Comparison of ENCODE assay signal across 17 cellular contexts in the genomic region with DNA sequence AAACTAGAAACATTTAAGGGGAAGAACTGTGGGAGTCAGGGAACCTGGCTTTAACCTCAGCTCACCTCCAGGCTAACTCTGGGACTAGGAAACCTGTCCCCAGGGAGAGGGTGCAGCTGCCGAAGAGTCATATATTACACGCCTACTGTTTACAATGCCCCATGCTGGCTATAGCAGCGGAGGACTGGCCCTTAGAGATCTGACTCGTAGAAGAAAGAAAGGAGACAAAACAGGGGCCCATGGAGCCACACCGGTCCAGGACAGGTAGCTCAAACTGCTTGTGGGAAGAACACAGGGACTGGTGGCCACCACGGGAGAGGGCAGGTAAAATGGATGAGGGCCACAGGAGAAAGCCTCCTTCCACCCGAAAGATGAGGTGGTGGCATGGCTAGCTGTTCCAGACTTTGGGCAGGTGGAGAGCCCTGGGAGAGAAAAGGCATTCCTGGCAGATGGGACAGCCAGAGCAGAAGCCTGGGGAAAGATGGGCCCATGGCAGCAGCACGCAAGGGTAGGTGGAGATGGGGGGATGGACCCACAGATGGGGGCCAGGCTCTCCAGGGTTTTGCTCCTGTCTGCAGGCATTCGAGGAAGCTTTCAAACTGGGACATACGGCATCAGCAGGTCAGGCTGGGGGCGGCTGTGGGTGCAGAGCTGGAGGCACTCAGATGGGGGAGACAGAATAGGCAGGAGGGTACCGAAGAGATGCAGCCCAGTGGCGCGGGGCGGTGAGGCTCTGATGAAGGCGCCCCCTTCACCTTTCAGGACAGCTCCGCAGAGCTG.
"Had no signal": no experiment of that assay in that cellular context is flagged by ENCODE, and none has a peak within 500 bp of the region (broad histone marks: within the 10 kb centered on the region; RNA-seq: fewer than 3 reads in every experiment).

No MANE protein-coding gene starts in this region.

- H3K4me1 Mint-ChIP-seq: activated B cell treated with CpG ODN at 0.5 μM for 24 hours had no signal

- H3K27me3 Mint-ChIP-seq: activated B cell treated with CpG ODN at 0.5 μM for 24 hours had no signal

- H3K4me1 ChIP-seq: body of pancreas, pancreas had no signal

- H3K9me3 ChIP-seq: body of pancreas, esophagus muscularis mucosa, pancreas, SK-N-SH, tibial artery had no signal

- H3K4me3 Mint-ChIP-seq: activated B cell treated with CpG ODN at 0.5 μM for 24 hours; activated CD4-positive, alpha-beta T cell treated with anti-CD3 and anti-CD28 coated beads, Interleukin-2, amount 10 ng/mL, durations not matched to agents 24 days and 14 days; activated naive CD4-positive, alpha-beta T cell treated with anti-CD3 and anti-CD28 coated beads, Interleukin-2, amount 10 ng/mL, durations not matched to agents 7 days and 5 days; immature natural killer cell; natural killer cell had no signal

- H3K27ac Mint-ChIP-seq: activated B cell treated with CpG ODN at 0.5 μM for 24 hours; activated CD4-positive, alpha-beta T cell treated with anti-CD3 and anti-CD28 coated beads, Interleukin-2, amount 10 ng/mL, durations not matched to agents 24 days and 14 days; activated naive CD4-positive, alpha-beta T cell treated with anti-CD3 and anti-CD28 coated beads, Interleukin-2, amount 10 ng/mL, durations not matched to agents 7 days and 5 days; activated T-helper 2 cell treated with anti-CD3 and anti-CD28 coated beads, Interferon-gamma antibody, Interleukin-2, Interleukin-4, amounts not matched to agents 10 μg/mL and 5 μg/mL and 100 μg/mL, durations not matched to agents 14 hours and 24 hours and 36 hours had no signal

- ATAC-seq: body of pancreas, left cardiac atrium, natural killer cell, pancreas had no signal

- H3K27ac ChIP-seq: body of pancreas, esophagus muscularis mucosa, pancreas, skin epidermis, tibial artery had no signal

- DNase-seq: activated B cell treated with CpG ODN at 0.5 μM for 24 hours; activated CD4-positive, alpha-beta T cell treated with anti-CD3 and anti-CD28 coated beads, Interleukin-2, amount 10 ng/mL, durations not matched to agents 24 days and 14 days; activated naive CD4-positive, alpha-beta T cell treated with anti-CD3 and anti-CD28 coated beads, Interleukin-2, amount 10 ng/mL, durations not matched to agents 7 days and 5 days; body of pancreas; glutamatergic neuron; immature natural killer cell; left cardiac atrium; natural killer cell; retina; SK-N-SH; stimulated activated CD4-positive, alpha-beta T cell treated with anti-CD3 and anti-CD28 coated beads, Interleukin-4, amount 100 ng/mL, for 4 hours; T-helper 1 cell; tibial artery had no signal

- H3K27me3 ChIP-seq: body of pancreas, esophagus muscularis mucosa, pancreas, tibial artery had no signal

- H3K9me3 Mint-ChIP-seq: activated B cell treated with CpG ODN at 0.5 μM for 24 hours; activated CD4-positive, alpha-beta T cell treated with anti-CD3 and anti-CD28 coated beads, Interleukin-2, amount 10 ng/mL, durations not matched to agents 24 days and 14 days; activated naive CD4-positive, alpha-beta T cell treated with anti-CD3 and anti-CD28 coated beads, Interleukin-2, amount 10 ng/mL, durations not matched to agents 7 days and 5 days; activated T-helper 2 cell treated with anti-CD3 and anti-CD28 coated beads, Interferon-gamma antibody, Interleukin-2, Interleukin-4, amounts not matched to agents 10 μg/mL and 5 μg/mL and 100 μg/mL, durations not matched to agents 14 hours and 24 hours and 36 hours; immature natural killer cell; natural killer cell had no signal

- H3K4me3 ChIP-seq: body of pancreas, esophagus muscularis mucosa, pancreas, skin epidermis, tibial artery had no signal

- H3K36me3 Mint-ChIP-seq: activated naive CD4-positive, alpha-beta T cell treated with anti-CD3 and anti-CD28 coated beads, Interleukin-2, amount 10 ng/mL, durations not matched to agents 7 days and 5 days; natural killer cell had no signal
